ENCODE assay signal across 8 cellular contexts in the genomic region with DNA sequence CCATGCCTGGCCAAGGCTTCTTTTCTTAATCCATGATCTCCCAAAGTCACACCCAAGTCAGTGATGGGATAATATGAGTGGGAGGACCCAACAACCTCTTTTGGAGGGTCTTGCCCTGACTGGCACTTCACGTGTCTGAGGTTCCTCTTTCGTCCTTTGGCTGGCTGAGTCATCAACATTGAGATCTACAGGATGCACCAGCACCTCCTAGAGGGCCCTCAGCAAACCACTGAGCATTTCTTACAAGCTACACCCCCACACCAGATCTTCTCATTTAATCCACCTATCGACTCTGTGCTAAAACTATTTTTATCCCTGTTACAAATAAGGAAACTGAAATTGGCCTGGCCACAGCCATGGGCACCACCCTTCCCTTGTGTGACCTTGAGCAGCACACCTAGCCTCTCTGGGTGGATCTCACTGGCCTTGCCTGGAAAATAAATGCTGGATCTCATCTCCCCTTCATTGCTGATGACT.
DNase-seq lines count a peak whose midpoint lies in the region; ATAC-seq and TF ChIP-seq lines count a peak whose summit lies in the region.

No MANE protein-coding gene starts in this region.

- H3K9me3 ChIP-seq in AG04450 (ENCODE audit: control insufficient read depth, insufficient read depth, low read length) (no peaks in the 10 kb centered on the region), upper lobe of left lung (no peaks in the 10 kb centered on the region)

- no peak overlapping the region for H3K18ac ChIP-seq in mesendoderm (ENCODE audit: low read length)

- no peak overlapping the region for H2AK5ac ChIP-seq in mesendoderm (ENCODE audit: low read length)

- peaks cover 37% of the 10 kb centered on the region for H3K36me3 Mint-ChIP-seq in activated naive CD8-positive, alpha-beta T cell treated with anti-CD3 and anti-CD28 coated beads, Interleukin-2, amount 10 ng/mL, durations not matched to agents 7 days and 5 days

- H3K9me3 Mint-ChIP-seq in activated naive CD8-positive, alpha-beta T cell treated with anti-CD3 and anti-CD28 coated beads, Interleukin-2, amount 10 ng/mL, durations not matched to agents 7 days and 5 days, result no peaks in the 10 kb centered on the region

- no peak overlapping the region for H3K4me2 ChIP-seq in mesendoderm (ENCODE audit: low read length)

- no peak overlapping the region for H3K56ac ChIP-seq in mesendoderm (ENCODE audit: low read length)

- peak overlapping the region; percentile 55 for H3K4me3 Mint-ChIP-seq in activated naive CD8-positive, alpha-beta T cell treated with anti-CD3 and anti-CD28 coated beads, Interleukin-2, amount 10 ng/mL, durations not matched to agents 7 days and 5 days

- peaks cover 59% of the 10 kb centered on the region for H3K4me1 Mint-ChIP-seq in activated naive CD8-positive, alpha-beta T cell treated with anti-CD3 and anti-CD28 coated beads, Interleukin-2, amount 10 ng/mL, durations not matched to agents 7 days and 5 days

- H3K27ac Mint-ChIP-seq in activated naive CD8-positive, alpha-beta T cell treated with anti-CD3 and anti-CD28 coated beads, Interleukin-2, amount 10 ng/mL, durations not matched to agents 7 days and 5 days, result peak overlapping the region; percentile 84

- POLR2A ChIA-PET in AG04450 (lab: Yijun Ruan, JAX), result no interaction called here
- POLR2A ChIA-PET in activated naive CD8-positive, alpha-beta T cell treated with anti-CD3 and anti-CD28 coated beads, Interleukin-2, amount 10 ng/mL, durations not matched to agents 7 days and 5 days (lab: Charles Lee), result interaction anchor here (0.6 to 1.4 kb wide), 7 partner anchors 11 to 253 kb away, joined by 3 to 7 read pairs (median 3); a partner anchor contains a TSS

- H3K27ac ChIP-seq in AG04450 (ENCODE audit: low read depth, low read length), result no peak overlapping the region
- no peak overlapping the region for H3K27ac ChIP-seq in mesendoderm (ENCODE audit: low read depth, low read length)
- peak overlapping the region in 3 of 4 donors; percentile 13 to 53 (median 30) for H3K27ac ChIP-seq in upper lobe of left lung

- no peaks in the 10 kb centered on the region for H3K79me2 ChIP-seq in mesendoderm (ENCODE audit: control insufficient read depth, insufficient read depth, low read length)

- CTCF ChIA-PET in AG04450 (lab: Charles Lee), result no interaction called here

- no peak overlapping the region for H2BK5ac ChIP-seq in mesendoderm (ENCODE audit: low read length)

- H3K4me3 ChIP-seq in AG04450 (ENCODE audit: low read depth, low read length) (no peak overlapping the region), mesendoderm (ENCODE audit: low read length) (no peak overlapping the region), upper lobe of left lung (no peak overlapping the region)

- no peak for TF ChIP-seq POLR2A in upper lobe of left lung (IDR thresholded peaks at IDR 0.05)

- ATAC-seq in GM19025 (IDR thresholded peaks at IDR 0.05; ENCODE audit: low read depth, unreplicated experiment), result peak; percentile 62
- ATAC-seq in HG03097 (IDR thresholded peaks at IDR 0.05; ENCODE audit: low FRiP score, unreplicated experiment), result peak; percentile 77
- peak; percentile 94 for ATAC-seq in activated naive CD8-positive, alpha-beta T cell treated with anti-CD3 and anti-CD28 coated beads, Interleukin-2, amount 10 ng/mL, durations not matched to agents 7 days and 5 days (ENCODE audit: low read depth)
- peak; percentile 49 to 80 for ATAC-seq in upper lobe of left lung (ENCODE audit: low FRiP score in 2 of 2)

- H3K79me1 ChIP-seq in mesendoderm (ENCODE audit: low read length), result no peaks in the 10 kb centered on the region

- no peak overlapping the region for H3K23ac ChIP-seq in mesendoderm (ENCODE audit: low read length)

- H2BK120ac ChIP-seq in mesendoderm (ENCODE audit: low read depth, low read length), result no peak overlapping the region

- H3K36me3 ChIP-seq in mesendoderm (ENCODE audit: control insufficient read depth, insufficient read depth, low read length) (no peaks in the 10 kb centered on the region), upper lobe of left lung (peaks cover 0 to 35% (median 12%) of the 10 kb centered on the region in 4 donors)

- no peak overlapping the region for H4K5ac ChIP-seq in mesendoderm (ENCODE audit: low read length)

- no peak overlapping the region for H3K4ac ChIP-seq in mesendoderm (ENCODE audit: low read depth, low read length)

- no peak for TF ChIP-seq EP300 in upper lobe of left lung (IDR thresholded peaks at IDR 0.05)

- no peaks in the 10 kb centered on the region for H3K27me3 Mint-ChIP-seq in activated naive CD8-positive, alpha-beta T cell treated with anti-CD3 and anti-CD28 coated beads, Interleukin-2, amount 10 ng/mL, durations not matched to agents 7 days and 5 days

- H3K4me1 ChIP-seq in mesendoderm (ENCODE audit: control insufficient read depth, low read depth, low read length) (no peaks in the 10 kb centered on the region), upper lobe of left lung (peaks cover 10 to 19% (median 14%) of the 10 kb centered on the region in 4 donors)

- no CpG with 5 or more reads among the region's 3 CpGs for WGBS in mesendoderm (ENCODE audit: extremely low coverage, insufficient coverage, low lambda C conversion rate)
- WGBS in upper lobe of left lung, 2 donors, result 31 to 32% methylated on average over 3 of the region's 3 CpGs

- DNase-seq in AG04450 (ENCODE audit: low read depth, low spot score) (no peak), T follicular helper cell (ENCODE audit: low read depth) (peak; percentile 52), mesendoderm (peak; percentile 89), upper lobe of left lung (peak in 1 of 2 donors; percentile 79), NCI-H2029 treated with DMSO at 0.1 percent for 48 hours (lab: John Stamatoyannopoulos, UW) (no peak)
- peak; percentile 51 for DNase-seq in activated naive CD8-positive, alpha-beta T cell treated with anti-CD3 and anti-CD28 coated beads, Interleukin-2, amount 10 ng/mL, durations not matched to agents 7 days and 5 days

- H3K9ac ChIP-seq in mesendoderm (ENCODE audit: low read length), result no peak overlapping the region

- no peak overlapping the region for H2BK15ac ChIP-seq in mesendoderm (replicated peaks; ENCODE audit: low read depth)

- H3K27me3 ChIP-seq in AG04450 (ENCODE audit: control insufficient read depth, insufficient read depth, low read length), result no peaks in the 10 kb centered on the region
- no peaks in the 10 kb centered on the region for H3K27me3 ChIP-seq in mesendoderm (ENCODE audit: insufficient read depth, low read length, poor library complexity)
- H3K27me3 ChIP-seq in upper lobe of left lung, result no peaks in the 10 kb centered on the region

- TF ChIP-seq CTCF in AG04450 (IDR thresholded peaks at IDR 0.05; ENCODE audit: low read depth, low read length) (peak; percentile 21; the same call in 1 of the 2 replicates), upper lobe of left lung (IDR thresholded peaks at IDR 0.05) (peak; percentile 36 to 68 (median 54))

- no peak overlapping the region for H4K8ac ChIP-seq in mesendoderm (ENCODE audit: low read depth, low read length)

Comparison
In these comparisons a context has a peak if more than half of its experiments do, and no peak if none do; other contexts are left out.
1. DNase-seq: peak in T follicular helper cell (single experiment), activated naive CD8-positive, alpha-beta T cell treated with anti-CD3 and anti-CD28 coated beads, Interleukin-2, amount 10 ng/mL, durations not matched to agents 7 days and 5 days (single experiment) and mesendoderm (single experiment); none in AG04450 (single experiment) and NCI-H2029 treated with DMSO at 0.1 percent for 48 hours (single experiment).
2. H3K27ac ChIP-seq: peak in upper lobe of left lung (3 of 4); none in AG04450 (single experiment) and mesendoderm (single experiment).
3. Peak in every context shown above with its lines, with median percentiles within 50 percentile points of each other: ATAC-seq.